12 cellular contexts compared by ENCODE assay signal in the genomic region with DNA sequence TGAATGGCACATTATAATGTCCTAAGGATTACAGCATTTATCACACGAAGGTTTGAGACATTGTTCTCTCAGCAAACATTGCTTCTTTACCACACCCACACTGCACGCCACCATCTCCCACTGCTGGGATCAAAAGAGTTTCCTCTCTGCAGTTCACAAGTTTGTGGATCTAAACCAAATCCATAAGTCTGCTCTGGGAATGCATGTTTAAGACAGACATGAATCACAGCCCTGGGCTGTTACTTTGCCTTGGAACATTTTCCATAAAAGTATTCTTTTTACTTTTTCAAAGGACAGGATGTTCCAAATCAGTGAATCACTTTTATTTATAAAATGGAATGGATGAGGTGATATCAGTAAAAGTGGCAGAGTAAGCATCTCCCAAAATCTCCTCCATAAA. TPM values are rescaled to one million over a fixed set of nuclear protein-coding genes. Genes with fewer than 3 reads are reported as not detected.
DNase-seq lines count a peak whose midpoint lies in the region; ATAC-seq and TF ChIP-seq lines count a peak whose summit lies in the region.
"Had no signal": no experiment of that assay in that cellular context is flagged by ENCODE, and none has a peak within 500 bp of the region (broad histone marks: within the 10 kb centered on the region; RNA-seq: fewer than 3 reads in every experiment).

No MANE protein-coding gene starts in this region.

- H3K4me1 ChIP-seq in skeletal muscle satellite cell (ENCODE audit: control insufficient read depth, insufficient read depth, low read length), result peaks cover 37% of the 10 kb centered on the region

- H3K27me3 ChIP-seq in skeletal muscle satellite cell (ENCODE audit: control insufficient read depth, insufficient read depth, low read length), result no peaks in the 10 kb centered on the region

- H3K9me3 ChIP-seq in skeletal muscle satellite cell (replicated peaks; ENCODE audit: low read length), result no peaks in the 10 kb centered on the region

- DNase-seq in GM04503 (ENCODE audit: low read depth) (peak; percentile 36), fibroblast of peridontal ligament (ENCODE audit: extremely low read depth) (peak; percentile 61), globus pallidus (ENCODE audit: low spot score) (no peak), ecto neural progenitor cell (ENCODE audit: low spot score) (no peak)
- DNase-seq: KBM-7, NCI-H2029 treated with DMSO at 0.1 percent for 48 hours, NCI-H82 had no signal

- H3K36me3 ChIP-seq in skeletal muscle satellite cell (ENCODE audit: insufficient read depth, low read length), result no peaks in the 10 kb centered on the region

- ATAC-seq in SK-N-SH treated with all-trans-retinoic acid at 6 μM for 48 hours (peak; percentile 85), HG02938 (IDR thresholded peaks at IDR 0.05; ENCODE audit: unreplicated experiment) (no peak), GM18520 (IDR thresholded peaks at IDR 0.05; ENCODE audit: unreplicated experiment) (no peak)
- ATAC-seq: Right ventricle myocardium inferior had no signal

- H3K4me2 ChIP-seq in skeletal muscle satellite cell (ENCODE audit: low read length), result peak overlapping the region; percentile 54

- peak overlapping the region; percentile 65 for H3K9ac ChIP-seq in skeletal muscle satellite cell (ENCODE audit: low read depth, low read length)

- no peak overlapping the region for H3K4me3 ChIP-seq in skeletal muscle satellite cell (ENCODE audit: low read length)

TF ChIP-seq in SK-N-SH treated with all-trans-retinoic acid at 6 μM for 48 hours, 23 proteins besides CTCF, POLR2A, EP300 and RAD21:
- TF ChIP-seq ESRRG (CRISPR knock-in tag; IDR thresholded peaks at IDR 0.05) (no peak), ARNTL (CRISPR knock-in tag; IDR thresholded peaks at IDR 0.05; ENCODE audit: borderline replicate concordance, low read depth) (no peak)
- TF ChIP-seq, protein P1, sequence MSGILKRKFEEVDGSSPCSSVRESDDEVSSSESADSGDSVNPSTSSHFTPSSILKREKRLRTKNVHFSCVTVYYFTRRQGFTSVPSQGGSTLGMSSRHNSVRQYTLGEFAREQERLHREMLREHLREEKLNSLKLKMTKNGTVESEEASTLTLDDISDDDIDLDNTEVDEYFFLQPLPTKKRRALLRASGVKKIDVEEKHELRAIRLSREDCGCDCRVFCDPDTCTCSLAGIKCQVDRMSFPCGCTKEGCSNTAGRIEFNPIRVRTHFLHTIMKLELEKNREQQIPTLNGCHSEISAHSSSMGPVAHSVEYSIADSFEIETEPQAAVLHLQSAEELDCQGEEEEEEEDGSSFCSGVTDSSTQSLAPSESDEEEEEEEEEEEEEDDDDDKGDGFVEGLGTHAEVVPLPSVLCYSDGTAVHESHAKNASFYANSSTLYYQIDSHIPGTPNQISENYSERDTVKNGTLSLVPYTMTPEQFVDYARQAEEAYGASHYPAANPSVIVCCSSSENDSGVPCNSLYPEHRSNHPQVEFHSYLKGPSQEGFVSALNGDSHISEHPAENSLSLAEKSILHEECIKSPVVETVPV (CRISPR knock-in tag; IDR thresholded peaks at IDR 0.05), result no peak

RNA-seq across cellular contexts. Expression of a gene that starts 36.1 kb away (rescaled TPM):
- 0.25 TPM in 1 of 2 replicates, not detected in the other for total RNA-seq in skeletal muscle satellite cell (2012; rRNA removed)
- total RNA-seq: Right ventricle myocardium inferior had no signal

RNA-seq across cellular contexts. Expression of a gene that starts 57.3 kb away (rescaled TPM):
- 520 and 573 TPM in 2 replicates for total RNA-seq in skeletal muscle satellite cell (2012; rRNA removed)

Comparison
In these comparisons a context has a peak if more than half of its experiments do, and no peak if none do; other contexts are left out.
1. DNase-seq: peak in GM04503 (single experiment) and fibroblast of peridontal ligament (single experiment); none in globus pallidus (single experiment) and ecto neural progenitor cell (single experiment).